11 cellular contexts compared by ENCODE assay signal in genomic region chr2:100247256-100248043, GRCh38.
A peak's percentile ranks its signal among the peaks of the same experiment; 100 is the strongest.
DNase-seq lines count a peak whose midpoint lies in the region; ATAC-seq and TF ChIP-seq lines count a peak whose summit lies in the region.
"Had no signal": no experiment of that assay in that cellular context is flagged by ENCODE, and none has a peak within 500 bp of the region (broad histone marks: within the 10 kb centered on the region; RNA-seq: fewer than 3 reads in every experiment).

No MANE protein-coding gene starts in this region.

- 0 out of 2 replicates have a peak, but pooled peaks cover 2% of the 10 kb centered on the region for H3K4me1 ChIP-seq in BE2C

- no peaks in the 10 kb centered on the region for H3K36me3 ChIP-seq in BE2C

- H3K4me3 ChIP-seq in coronary artery (no peak overlapping the region), BE2C (ENCODE audit: low read depth, low read length) (no peak overlapping the region)

- H3K27ac ChIP-seq in coronary artery (no peak overlapping the region), caudate nucleus (ENCODE audit: low read depth, low read length) (no peak overlapping the region)

- H3K9me3 ChIP-seq in BE2C = no peaks in the 10 kb centered on the region

- DNase-seq in coronary artery (ENCODE audit: low spot score) (peak; percentile 60), NCI-H2029 treated with DMSO at 0.1 percent for 48 hours (lab: John Stamatoyannopoulos, UW) (no peak), BE2C (no peak), caudate nucleus (lab: John Stamatoyannopoulos, UW) (no peak)
- no peak for DNase-seq in stimulated activated CD4-positive, alpha-beta T cell treated with anti-CD3 and anti-CD28 coated beads, Interleukin-1b, Interleukin-23, amount 100 ng/mL, for 48 hours
- DNase-seq: amniotic stem cell; mesendoderm; stimulated activated CD4-positive, alpha-beta T cell treated with anti-CD3 and anti-CD28 coated beads, Interleukin-2, amount 100 ng/mL, for 24 hours had no signal

- no peaks in the 10 kb centered on the region for H3K27me3 ChIP-seq in BE2C

- peak; percentile 81 for ATAC-seq in GM18861 (IDR thresholded peaks at IDR 0.05; ENCODE audit: unreplicated experiment)
- peak; percentile 78 for ATAC-seq in GM21528 (IDR thresholded peaks at IDR 0.05; ENCODE audit: low FRiP score, unreplicated experiment)
- ATAC-seq in HG03196 (IDR thresholded peaks at IDR 0.05; ENCODE audit: unreplicated experiment) = peak; percentile 78

- TF ChIP-seq CTCF in coronary artery (IDR thresholded peaks at IDR 0.05) (no peak), BE2C (IDR thresholded peaks at IDR 0.05; ENCODE audit: low read depth, low read length) (no peak)
